Comparison of ENCODE assay signal across 8 cellular contexts in genomic region chr4:2793578-2793919, GRCh38. TPM values are rescaled to one million over a fixed set of nuclear protein-coding genes. Genes with fewer than 3 reads are reported as not detected.
A peak's percentile ranks its signal among the peaks of the same experiment; 100 is the strongest.
DNase-seq lines count a peak whose midpoint lies in the region; ATAC-seq and TF ChIP-seq lines count a peak whose summit lies in the region.

No MANE protein-coding gene starts in this region.

- no peaks in the 10 kb centered on the region for H3K36me3 ChIP-seq in parathyroid adenoma (ENCODE audit: control insufficient read depth, insufficient read depth, low read length)

- peak overlapping the region; percentile 88 for H3K4me2 ChIP-seq in parathyroid adenoma (ENCODE audit: low read length)

- peaks cover 28 to 43% (median 34%) of the 10 kb centered on the region in 3 donors for H3K4me1 Mint-ChIP-seq in IgD-negative memory B cell

- no peak overlapping the region for H3K9ac ChIP-seq in parathyroid adenoma

- no peaks in the 10 kb centered on the region for H3K27me3 Mint-ChIP-seq in IgD-negative memory B cell

- H3K4me1 ChIP-seq in foreskin keratinocyte = peaks cover 16% of the 10 kb centered on the region
- peaks cover 42% of the 10 kb centered on the region for H3K4me1 ChIP-seq in parathyroid adenoma

- no peaks in the 10 kb centered on the region for H3K9me3 Mint-ChIP-seq in IgD-negative memory B cell

- TF ChIP-seq CTCF in foreskin keratinocyte (conservative IDR thresholded peaks at IDR 0.05) = no peak
- no peak for TF ChIP-seq CTCF in parathyroid adenoma (IDR thresholded peaks at IDR 0.05)

- no peaks in the 10 kb centered on the region for H3K79me2 ChIP-seq in parathyroid adenoma

- peak overlapping the region; percentile 87 to 94 (median 91) for H3K4me3 Mint-ChIP-seq in IgD-negative memory B cell

- H3K27me3 ChIP-seq in foreskin keratinocyte = peaks cover 5% of the 10 kb centered on the region
- H3K27me3 ChIP-seq in parathyroid adenoma (ENCODE audit: control insufficient read depth, insufficient read depth, low read length) = no peaks in the 10 kb centered on the region

- no peaks in the 10 kb centered on the region for H3K9me3 ChIP-seq in parathyroid adenoma (ENCODE audit: control insufficient read depth, low read length)

- DNase-seq in AG08395 (ENCODE audit: low spot score) (peak; percentile 43), foreskin keratinocyte (no peak), NCI-H1092 treated with DMSO at 0.1 percent for 48 hours (lab: John Stamatoyannopoulos, UW) (no peak), NCI-H1436 (lab: John Stamatoyannopoulos, UW) (no peak)
- DNase-seq in activated CD8-positive, alpha-beta memory T cell treated with anti-CD3 and anti-CD28 coated beads, Interleukin-2, amount 50 U/mL, for 48 hours = peak; percentile 78

- peak overlapping the region in 2 of 3 donors; percentile 60 to 73 for H3K27ac Mint-ChIP-seq in IgD-negative memory B cell

- H2AFZ ChIP-seq in parathyroid adenoma = peak overlapping the region; percentile 66

- no peak overlapping the region for H3K27ac ChIP-seq in foreskin keratinocyte
- H3K27ac ChIP-seq in parathyroid adenoma = peak overlapping the region; percentile 95

- H3K4me3 ChIP-seq in parathyroid adenoma (ENCODE audit: low read depth, low read length) = peak overlapping the region; percentile 63

- H3K36me3 Mint-ChIP-seq in IgD-negative memory B cell = peaks cover 1% of the 10 kb centered on the region

- ATAC-seq in foreskin keratinocyte = peak; percentile 1
- ATAC-seq in HG03378 (IDR thresholded peaks at IDR 0.05; ENCODE audit: unreplicated experiment) = no peak

RNA-seq across cellular contexts. Expression of gene SH3BP2, which starts 0.7 kb away (rescaled TPM):
- 22.7 TPM for polyA plus RNA-seq in IgD-negative memory B cell
- 12.5 and 15.7 TPM in 2 replicates for total RNA-seq in foreskin keratinocyte
- polyA plus RNA-seq in foreskin keratinocyte = 8.3 and 10.8 TPM in 2 replicates

RNA-seq across cellular contexts. Expression of gene TNIP2, which starts 37.4 kb away (rescaled TPM):
- polyA plus RNA-seq in IgD-negative memory B cell (54.5 TPM), foreskin keratinocyte (36.6 and 41.3 TPM in 2 replicates)
- total RNA-seq in foreskin keratinocyte = 35.5 and 35.6 TPM in 2 replicates

RNA-seq across cellular contexts. Expression of gene ADD1, which starts 50.1 kb away (rescaled TPM):
- polyA plus RNA-seq in IgD-negative memory B cell (300 TPM), foreskin keratinocyte (129 and 130 TPM in 2 replicates)
- total RNA-seq in foreskin keratinocyte = 173 and 176 TPM in 2 replicates

Comparison
In these comparisons a context has a peak if more than half of its experiments do, and no peak if none do; other contexts are left out.
1. DNase-seq: peak in AG08395 (single experiment) and activated CD8-positive, alpha-beta memory T cell treated with anti-CD3 and anti-CD28 coated beads, Interleukin-2, amount 50 U/mL, for 48 hours (single experiment); none in foreskin keratinocyte (0 of 2), NCI-H1092 treated with DMSO at 0.1 percent for 48 hours (single experiment) and NCI-H1436 (single experiment).